In genomic region chr2:106032676-106033075, GRCh38 we compare ENCODE assay signal across 7 cellular contexts.
"Had no signal": no experiment of that assay in that cellular context is flagged by ENCODE, and none has a peak within 500 bp of the region (broad histone marks: within the 10 kb centered on the region; RNA-seq: fewer than 3 reads in every experiment).

No MANE protein-coding gene starts in this region.

- H3K4me2 ChIP-seq: GM23338 had no signal

- H2AFZ ChIP-seq: GM23338 had no signal

- H3K4me3 ChIP-seq: GM23338 had no signal

- DNase-seq: H9, HCEC 1CT, IMR-90 had no signal

- FAIRE-seq: H1, H54, HTR-8/SVneo had no signal
